ENCODE assay signal across 8 cellular contexts in genomic region chr1:27489973-27490741, GRCh38. TPM values are rescaled to one million over a fixed set of nuclear protein-coding genes. Genes with fewer than 3 reads are reported as not detected.
DNase-seq lines count a peak whose midpoint lies in the region; FAIRE-seq and TF ChIP-seq lines count a peak whose summit lies in the region.

A gene with protein sequence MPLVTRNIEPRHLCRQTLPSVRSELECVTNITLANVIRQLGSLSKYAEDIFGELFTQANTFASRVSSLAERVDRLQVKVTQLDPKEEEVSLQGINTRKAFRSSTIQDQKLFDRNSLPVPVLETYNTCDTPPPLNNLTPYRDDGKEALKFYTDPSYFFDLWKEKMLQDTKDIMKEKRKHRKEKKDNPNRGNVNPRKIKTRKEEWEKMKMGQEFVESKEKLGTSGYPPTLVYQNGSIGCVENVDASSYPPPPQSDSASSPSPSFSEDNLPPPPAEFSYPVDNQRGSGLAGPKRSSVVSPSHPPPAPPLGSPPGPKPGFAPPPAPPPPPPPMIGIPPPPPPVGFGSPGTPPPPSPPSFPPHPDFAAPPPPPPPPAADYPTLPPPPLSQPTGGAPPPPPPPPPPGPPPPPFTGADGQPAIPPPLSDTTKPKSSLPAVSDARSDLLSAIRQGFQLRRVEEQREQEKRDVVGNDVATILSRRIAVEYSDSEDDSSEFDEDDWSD (minus strand): TSS chr1:27490167. CDS start chr1:27428890, 61,277 bp downstream.

- no peaks in the 10 kb centered on the region for H3K27me3 ChIP-seq in neuronal stem cell (ENCODE audit: control insufficient read depth in 3 of 3, insufficient read depth in 3 of 3, low read depth in 1 of 3, low read length in 3 of 3)

- peaks cover 30% of the 10 kb centered on the region for H3K4me1 Mint-ChIP-seq in activated naive CD4-positive, alpha-beta T cell treated with anti-CD3 and anti-CD28 coated beads for 36 hours (ENCODE audit: low read depth)

- no peaks in the 10 kb centered on the region for H3K9me3 ChIP-seq in neuronal stem cell (replicated peaks in 1 of 2; ENCODE audit: control insufficient read depth in 2 of 2, insufficient read depth in 1 of 2, low read depth in 1 of 2, low read length in 2 of 2)

- peaks cover 0 to 7% of the 10 kb centered on the region in 2 donors for H3K36me3 ChIP-seq in neuronal stem cell (replicated peaks in 1 of 2; ENCODE audit: control insufficient read depth in 2 of 2, insufficient read depth in 2 of 2, low read length in 2 of 2)

- peaks cover 3% of the 10 kb centered on the region for H3K79me1 ChIP-seq in neuronal stem cell (ENCODE audit: low read depth, low read length)

- peak within 1 kb of the TSS; percentile 93 for H2AFZ ChIP-seq in neuronal stem cell (ENCODE audit: low read length)

- intact Hi-C loops in activated naive CD4-positive, alpha-beta T cell treated with anti-CD3 and anti-CD28 coated beads for 36 hours (cut with micrococcal nuclease): loop anchor here (1.0 kb wide), 6 partner anchors 8 to 256 kb away; partner anchors contain the start of genes TMEM222 and WDTC1

- H3K9ac ChIP-seq in neuronal stem cell (ENCODE audit: low read depth, low read length, poor library complexity): peak within 1 kb of the TSS; percentile 91

- H3K4me3 ChIP-seq in HFF-Myc (replicated peaks; ENCODE audit: low read depth, low read length) (peak within 1 kb of the TSS; percentile 100), neuronal stem cell (ENCODE audit: low read length in 2 of 2) (peak within 1 kb of the TSS; percentile 83 to 97)

- no CpG with 5 or more reads among the region's 50 CpGs for WGBS in neuronal stem cell (ENCODE audit: extremely low coverage in 2 of 2, insufficient read length in 2 of 2, insufficient replicate concordance in 1 of 2), 2 donors

- peak within 1 kb of the TSS; percentile 53 for H4K91ac ChIP-seq in neuronal stem cell (ENCODE audit: low read depth, low read length, poor library complexity)

- CTCF ChIA-PET in activated naive CD4-positive, alpha-beta T cell treated with anti-CD3 and anti-CD28 coated beads for 36 hours (lab: Charles Lee): interaction anchor here (0.9 to 2.6 kb wide), 6 partner anchors 13 to 87 kb away, joined by 3 to 8 read pairs (median 4); no protein-coding TSS in a partner anchor

- peak within 1 kb of the TSS; percentile 93 for H2BK5ac ChIP-seq in neuronal stem cell (ENCODE audit: low read length)

- H2AK5ac ChIP-seq in neuronal stem cell (ENCODE audit: low read depth, low read length): peak within 1 kb of the TSS; percentile 97

- peak within 1 kb of the TSS; percentile 89 for H3K4me3 Mint-ChIP-seq in activated naive CD4-positive, alpha-beta T cell treated with anti-CD3 and anti-CD28 coated beads for 36 hours

- H3K27ac ChIP-seq in neuronal stem cell (replicated peaks; ENCODE audit: low read length): peak within 1 kb of the TSS; percentile 65

- peak within 1 kb of the TSS; percentile 98 for H3K18ac ChIP-seq in neuronal stem cell (ENCODE audit: low read length)

- H2BK120ac ChIP-seq in neuronal stem cell (ENCODE audit: low read depth, low read length): peak within 1 kb of the TSS; percentile 83

- H3K4me2 ChIP-seq in neuronal stem cell (ENCODE audit: insufficient read depth, low read length, poor library complexity, severe bottlenecking): peak within 1 kb of the TSS; percentile 62

- TF ChIP-seq CTCF in HFF-Myc (IDR thresholded peaks at IDR 0.05; ENCODE audit: low read depth, low read length, missing control alignments) (no peak), subcutaneous adipose tissue (IDR thresholded peaks at IDR 0.05; ENCODE audit: low read depth) (no peak)

- H2BK12ac ChIP-seq in neuronal stem cell (ENCODE audit: low read length): peak within 1 kb of the TSS; percentile 73

- DNase-seq in GM03348 (ENCODE audit: low spot score) (peak; percentile 94), HFF-Myc (ENCODE audit: extremely low read depth, low read depth) (peak; percentile 92), NAMALWA (ENCODE audit: low spot score) (peak; percentile 98), SK-N-DZ (ENCODE audit: low spot score) (peak; percentile 95), frontal cortex (ENCODE audit: low spot score in 2 of 2) (peak; percentile 85 to 86), neuronal stem cell (ENCODE audit: low spot score) (peak; percentile 97)
- peak; percentile 98 for DNase-seq in activated naive CD4-positive, alpha-beta T cell treated with anti-CD3 and anti-CD28 coated beads for 36 hours

- no peaks in the 10 kb centered on the region for H3K9me3 Mint-ChIP-seq in activated naive CD4-positive, alpha-beta T cell treated with anti-CD3 and anti-CD28 coated beads for 36 hours

- peaks cover 2 to 14% of the 10 kb centered on the region in 2 donors for H3K4me1 ChIP-seq in neuronal stem cell (ENCODE audit: control insufficient read depth in 2 of 2, insufficient read depth in 1 of 2, low read depth in 1 of 2, low read length in 2 of 2)

- no peak within 1 kb of the TSS for H4K8ac ChIP-seq in neuronal stem cell (ENCODE audit: low read depth, low read length)

- peak within 1 kb of the TSS; percentile 99 for H3K27ac Mint-ChIP-seq in activated naive CD4-positive, alpha-beta T cell treated with anti-CD3 and anti-CD28 coated beads for 36 hours

- H3K36me3 Mint-ChIP-seq in activated naive CD4-positive, alpha-beta T cell treated with anti-CD3 and anti-CD28 coated beads for 36 hours (ENCODE audit: low read depth): no peaks in the 10 kb centered on the region

- peak within 1 kb of the TSS; percentile 84 for H3K4ac ChIP-seq in neuronal stem cell (ENCODE audit: low read length)

- peak within 1 kb of the TSS; percentile 84 for H2BK15ac ChIP-seq in neuronal stem cell (ENCODE audit: low read length)

- H3K14ac ChIP-seq in neuronal stem cell (ENCODE audit: low read length): peak within 1 kb of the TSS; percentile 99

- H3K23ac ChIP-seq in neuronal stem cell (ENCODE audit: low read depth, low read length, poor library complexity): peak within 1 kb of the TSS; percentile 96

- no peaks in the 10 kb centered on the region for H3K27me3 Mint-ChIP-seq in activated naive CD4-positive, alpha-beta T cell treated with anti-CD3 and anti-CD28 coated beads for 36 hours (ENCODE audit: low read depth)

- peak; percentile 21 for FAIRE-seq in frontal cortex (lab: Jason Lieb, UNC)

RNA-seq across cellular contexts. Expression of the gene that starts here (rescaled TPM):
- 11.3 and 12.4 TPM in 2 replicates for polyA plus RNA-seq in SK-N-DZ (2014; cell fraction: cytosol; rRNA removed)
- 4.1 and 10.3 TPM in 2 replicates for polyA plus RNA-seq in SK-N-DZ (2014; cell fraction: nucleus; rRNA removed)
- total RNA-seq in activated naive CD4-positive, alpha-beta T cell treated with anti-CD3 and anti-CD28 coated beads for 36 hours: 100 to 1,000 TPM; 105 to 106 TPM
- total RNA-seq in frontal cortex: 4.5 TPM
- 44.1 TPM for polyA plus RNA-seq in neuronal stem cell (2013, experiment 1 of 2)
- 45.8 TPM for polyA plus RNA-seq in neuronal stem cell (2013, experiment 2 of 2)
- 10 to 100 TPM; 72.8 to 94.9 (median 80.9) TPM for total RNA-seq in subcutaneous adipose tissue

Comparison
In these comparisons a context has a peak if more than half of its experiments do, and no peak if none do; other contexts are left out.
1. Peak in every context shown above with its lines: DNase-seq, H3K4me3 ChIP-seq and H3K27ac ChIP-seq.
2. RNA of the gene that starts here (total RNA-seq): 105 to 106 TPM in activated naive CD4-positive, alpha-beta T cell treated with anti-CD3 and anti-CD28 coated beads for 36 hours and 72.8 to 94.9 TPM in subcutaneous adipose tissue; 4.5 TPM in frontal cortex (single experiment); every median in the first group is over 10 times any median in the second.